8 cellular contexts compared by ENCODE assay signal in genomic region chr1:31771891-31772668, GRCh38. TPM values are rescaled to one million over a fixed set of nuclear protein-coding genes. Genes with fewer than 3 reads are reported as not detected.
A peak's percentile ranks its signal among the peaks of the same experiment; 100 is the strongest.
DNase-seq lines count a peak whose midpoint lies in the region; ATAC-seq and TF ChIP-seq lines count a peak whose summit lies in the region.

No MANE protein-coding gene starts in this region.

- no peaks in the 10 kb centered on the region for H3F3A ChIP-seq in neural cell (ENCODE audit: insufficient read depth, low read length, poor library complexity, severe bottlenecking)

- no peaks in the 10 kb centered on the region for H3K9me3 ChIP-seq in neural cell (ENCODE audit: low read length)

- POLR2A ChIA-PET in AG04449 (lab: Yijun Ruan, JAX): no interaction called here

- H3K36me3 ChIP-seq in neural cell (ENCODE audit: insufficient read depth, low read length): no peaks in the 10 kb centered on the region

- no peak for TF ChIP-seq RAD21 in neural cell (conservative IDR thresholded peaks at IDR 0.05)

- no peak overlapping the region for H2AFZ ChIP-seq in neural cell (ENCODE audit: low read depth, low read length)

- no peaks in the 10 kb centered on the region for H3K9me2 ChIP-seq in neural cell (ENCODE audit: insufficient read depth, low read length)

- H3K9ac ChIP-seq in neural cell (ENCODE audit: low read length): peak overlapping the region; percentile 43

- no peaks in the 10 kb centered on the region for H4K20me1 ChIP-seq in neural cell (ENCODE audit: insufficient read depth)

- H3K4me2 ChIP-seq in neural cell (ENCODE audit: low read length): peak overlapping the region; percentile 44

- peaks cover 42% of the 10 kb centered on the region for H3K27me3 ChIP-seq in neural cell (ENCODE audit: insufficient read depth, low read depth, low read length)

- CTCF ChIA-PET in AG04449 (lab: Yijun Ruan, JAX): no interaction called here

- TF ChIP-seq CTCF in AG04449 (IDR thresholded peaks at IDR 0.05; ENCODE audit: insufficient read depth, low read length, missing control alignments): peak; percentile 7
- no peak for TF ChIP-seq CTCF in coronary artery (IDR thresholded peaks at IDR 0.05)
- TF ChIP-seq CTCF in neural cell (IDR thresholded peaks at IDR 0.05; ENCODE audit: poor library complexity, severe bottlenecking): peak; percentile 37

- H3K27ac ChIP-seq in coronary artery (no peak overlapping the region), neural cell (ENCODE audit: low read length) (no peak overlapping the region)

- H3K4me3 ChIP-seq in AG04449 (ENCODE audit: low read depth, low read length) (peak overlapping the region; percentile 24), coronary artery (peak overlapping the region; percentile 54), neural cell (ENCODE audit: low read length) (peak overlapping the region; percentile 62)

- no peak for TF ChIP-seq EP300 in neural cell (conservative IDR thresholded peaks at IDR 0.05; ENCODE audit: poor library complexity, severe bottlenecking)

- DNase-seq in AG04449 (ENCODE audit: low read depth, low spot score) (no peak), coronary artery (ENCODE audit: low spot score) (no peak), NCI-H1048 (lab: John Stamatoyannopoulos, UW) (no peak)
- DNase-seq in activated CD4-positive, CD25-positive, alpha-beta regulatory T cell treated with anti-CD3 and anti-CD28 coated beads, Interleukin-2, amount 50 U/mL, for 72 hours: peak; percentile 37

- ATAC-seq in HG02970 (IDR thresholded peaks at IDR 0.05; ENCODE audit: low FRiP score, unreplicated experiment) (no peak), HG03108 (IDR thresholded peaks at IDR 0.05; ENCODE audit: unreplicated experiment) (no peak), HG02885 (IDR thresholded peaks at IDR 0.05; ENCODE audit: poor library complexity, unreplicated experiment) (no peak)

- H3K79me2 ChIP-seq in neural cell (replicated peaks; ENCODE audit: insufficient read depth, low read length): no peaks in the 10 kb centered on the region

TF ChIP-seq in neural cell, 6 proteins besides CTCF, POLR2A, EP300 and RAD21:
- TF ChIP-seq REST (IDR thresholded peaks at IDR 0.05; ENCODE audit: borderline replicate concordance) (no peak), MXI1 (conservative IDR thresholded peaks at IDR 0.05; ENCODE audit: poor library complexity, severe bottlenecking) (peak; percentile 36), POLR2AphosphoS5 (IDR thresholded peaks at IDR 0.05) (peak; percentile 5), TAF1 (IDR thresholded peaks at IDR 0.05; ENCODE audit: low read depth) (no peak)
TF ChIP-seq in neural cell: peak in this region for 2.

RNA-seq across cellular contexts. Expression of gene ADGRB2, which starts 7.9 kb away (rescaled TPM):
- polyA plus RNA-seq in neural cell: 45.0 and 51.8 TPM in 2 replicates
- polyA minus RNA-seq in neural cell: 57.1 and 63.8 TPM in 2 replicates

RNA-seq across cellular contexts. Expression of gene SPOCD1, which starts 43.7 kb away (rescaled TPM):
- polyA plus RNA-seq in neural cell: not detected in 2 replicates
- polyA minus RNA-seq in neural cell: not detected in 2 replicates
